31 cellular contexts compared by ENCODE assay signal in the genomic region with DNA sequence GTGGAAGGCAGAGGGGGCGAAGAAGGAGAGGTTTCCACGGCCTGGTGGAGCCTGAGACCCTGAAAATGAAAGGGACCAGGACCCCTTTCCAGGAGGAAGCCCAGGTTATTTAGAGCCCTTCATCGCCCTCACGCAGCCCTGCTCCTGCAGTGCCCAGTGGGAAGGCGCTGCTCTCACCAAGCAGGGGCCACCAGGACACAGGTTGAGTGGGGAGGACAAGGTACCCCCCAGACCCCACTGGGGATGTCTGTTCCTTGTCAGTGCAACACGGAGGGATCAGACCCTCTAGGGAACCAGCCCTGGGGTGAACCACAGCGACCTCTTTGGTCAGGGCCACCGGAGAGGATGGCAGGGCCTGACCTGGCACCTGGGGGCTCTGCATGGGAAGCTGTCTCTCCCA.
"Had no signal": no experiment of that assay in that cellular context is flagged by ENCODE, and none has a peak within 500 bp of the region (broad histone marks: within the 10 kb centered on the region; RNA-seq: fewer than 3 reads in every experiment).

No MANE protein-coding gene starts in this region.

- H3K27ac Mint-ChIP-seq: naive thymus-derived CD8-positive, alpha-beta T cell; natural killer cell treated with Interleukin-12 subunit alpha and Interleukin-12 subunit beta and Interleukin-15 and Interleukin-18, amount 100 ng/mL, for 72 hours; nephron progenitor cell; progenitor cell of endocrine pancreas; stimulated activated memory B cell treated with anti-CD40 and anti-IgM and Interleukin-4, amounts not matched to agents 10 μg/mL and 1 μg/mL and 100 μg/mL, for 72 hours; stimulated activated naive CD8-positive, alpha-beta T cell treated with anti-CD3 and anti-CD28 coated beads, Interleukin-15, amount 100 ng/mL, for 72 hours; type B pancreatic cell had no signal

- H3K36me3 Mint-ChIP-seq: stimulated activated memory B cell treated with anti-CD40 and anti-IgM and Interleukin-4, amounts not matched to agents 10 μg/mL and 1 μg/mL and 100 μg/mL, for 72 hours; type B pancreatic cell had no signal

- H3K9me3 ChIP-seq: neutrophil, pancreas, right lobe of liver, testis, upper lobe of right lung, uterus had no signal

- H3K9me3 Mint-ChIP-seq: natural killer cell treated with Interleukin-12 subunit alpha and Interleukin-12 subunit beta and Interleukin-15 and Interleukin-18, amount 100 ng/mL, for 72 hours had no signal

- DNase-seq: naive thymus-derived CD8-positive, alpha-beta T cell; nephron progenitor cell; nucleus accumbens; pancreas; psoas muscle; right cardiac atrium; stimulated activated CD4-positive, alpha-beta T cell treated with anti-CD3 and anti-CD28 coated beads, Interleukin-12 subunit alpha, Interleukin-12 subunit beta, amount 100 ng/mL, for 4 hours; stimulated activated CD4-positive, alpha-beta T cell treated with anti-CD3 and anti-CD28 coated beads, Interleukin-1b, Interleukin-23, amount 100 ng/mL, for 48 hours; stimulated activated CD4-positive, alpha-beta T cell treated with anti-CD3 and anti-CD28 coated beads, Interleukin-4, amount 100 ng/mL, for 1 hour; stimulated activated CD4-positive, alpha-beta T cell treated with anti-CD3 and anti-CD28 coated beads, Interleukin-4, amount 100 ng/mL, for 4 hours; stimulated activated CD8-positive, alpha-beta memory T cell treated with anti-CD3 and anti-CD28 coated beads, Interleukin-4, amount 100 ng/mL, for 48 hours; stimulated activated naive CD4-positive, alpha-beta T cell; stimulated activated naive CD8-positive, alpha-beta T cell treated with anti-CD3 and anti-CD28 coated beads, Interleukin-15, amount 100 ng/mL, for 72 hours; stimulated activated naive CD8-positive, alpha-beta T cell treated with anti-CD3 and anti-CD28 coated beads, Interleukin-15, Interleukin-2, amounts not matched to agents 100 U/mL and 50 U/mL, for 24 hours; substantia nigra; testis; tibial artery; transverse colon; uterus had no signal

- H3K27ac ChIP-seq: neutrophil, pancreas, psoas muscle, right lobe of liver, skin epidermis, spleen, suprapubic skin, testis, tibial artery, transverse colon, upper lobe of right lung, uterus had no signal

- H3K4me3 Mint-ChIP-seq: naive thymus-derived CD8-positive, alpha-beta T cell; natural killer cell treated with Interleukin-12 subunit alpha and Interleukin-12 subunit beta and Interleukin-15 and Interleukin-18, amount 100 ng/mL, for 72 hours; nephron progenitor cell; neural crest cell; stimulated activated memory B cell treated with anti-CD40 and anti-IgM and Interleukin-4, amounts not matched to agents 10 μg/mL and 1 μg/mL and 100 μg/mL, for 72 hours; stimulated activated naive CD8-positive, alpha-beta T cell treated with anti-CD3 and anti-CD28 coated beads, Interleukin-15, amount 100 ng/mL, for 72 hours; type B pancreatic cell had no signal

- FAIRE-seq: pancreas had no signal

- H3K4me3 ChIP-seq: pancreas, psoas muscle, right lobe of liver, skin epidermis, smooth muscle cell, spleen, suprapubic skin, testis, tibial artery, transverse colon, upper lobe of right lung, uterus had no signal

- H3K4me1 ChIP-seq: pancreas, psoas muscle, right lobe of liver, spleen, suprapubic skin, testis, tibial artery, transverse colon, upper lobe of right lung, uterus had no signal

- H3K27me3 ChIP-seq: neutrophil, pancreas, right lobe of liver, spleen, suprapubic skin, testis, transverse colon, upper lobe of right lung, uterus had no signal

- H3K36me3 ChIP-seq: neutrophil, pancreas, right lobe of liver, spleen, suprapubic skin, tibial artery, transverse colon, upper lobe of right lung, uterus had no signal

- H3K27me3 Mint-ChIP-seq: stimulated activated naive CD8-positive, alpha-beta T cell treated with anti-CD3 and anti-CD28 coated beads, Interleukin-15, amount 100 ng/mL, for 72 hours had no signal

- H3K4me1 Mint-ChIP-seq: naive thymus-derived CD8-positive, alpha-beta T cell; neural crest cell; stimulated activated memory B cell treated with anti-CD40 and anti-IgM and Interleukin-4, amounts not matched to agents 10 μg/mL and 1 μg/mL and 100 μg/mL, for 72 hours; stimulated activated naive CD8-positive, alpha-beta T cell treated with anti-CD3 and anti-CD28 coated beads, Interleukin-15, amount 100 ng/mL, for 72 hours had no signal
